Comparison of ENCODE assay signal across 8 cellular contexts in genomic region chr7:155644971-155645509, GRCh38. TPM values are rescaled to one million over a fixed set of nuclear protein-coding genes. Genes with fewer than 3 reads are reported as not detected.
DNase-seq lines count a peak whose midpoint lies in the region; ATAC-seq and TF ChIP-seq lines count a peak whose summit lies in the region.

No MANE protein-coding gene starts in this region.

- TF ChIP-seq CTCF in BJ (IDR thresholded peaks at IDR 0.05; ENCODE audit: insufficient read depth, low read depth, low read length) (no peak), Peyer's patch (IDR thresholded peaks at IDR 0.05) (no peak)

- no peak for TF ChIP-seq POLR2A in Peyer's patch (IDR thresholded peaks at IDR 0.05)

- no peak for DNase-seq in BJ (ENCODE audit: low read depth)
- DNase-seq in Peyer's patch: peak; percentile 51 to 68 (median 63)
- peak; percentile 54 for DNase-seq in activated naive CD8-positive, alpha-beta T cell treated with anti-CD3 and anti-CD28 coated beads, Interleukin-2, amount 50 U/mL, for 24 hours
- peak; percentile 49 for DNase-seq in left ventricle myocardium superior
- DNase-seq in putamen (ENCODE audit: low spot score): peak; percentile 34
- DNase-seq in SHP77 treated with DMSO at 0.1 percent for 48 hours (lab: John Stamatoyannopoulos, UW): no peak

- H3K27me3 ChIP-seq in BJ (ENCODE audit: control insufficient read depth, insufficient read depth, low read length): no peaks in the 10 kb centered on the region
- H3K27me3 ChIP-seq in Peyer's patch: no peaks in the 10 kb centered on the region

- H3K4me1 ChIP-seq in Peyer's patch: peaks cover 0 to 24% (median 7%) of the 10 kb centered on the region in 4 donors

- peak overlapping the region; percentile 98 for H3K27ac Mint-ChIP-seq in activated naive CD8-positive, alpha-beta T cell treated with anti-CD3 and anti-CD28 coated beads, Interleukin-2, amount 50 U/mL, for 24 hours

- peak overlapping the region; percentile 94 to 99 (median 96) for H3K27ac ChIP-seq in Peyer's patch

- peaks cover 77% of the 10 kb centered on the region for H3K36me3 Mint-ChIP-seq in activated naive CD8-positive, alpha-beta T cell treated with anti-CD3 and anti-CD28 coated beads, Interleukin-2, amount 50 U/mL, for 24 hours (ENCODE audit: low read depth)

- peak overlapping the region; percentile 97 for H3K4me3 Mint-ChIP-seq in activated naive CD8-positive, alpha-beta T cell treated with anti-CD3 and anti-CD28 coated beads, Interleukin-2, amount 50 U/mL, for 24 hours

- H3K9me3 Mint-ChIP-seq in activated naive CD8-positive, alpha-beta T cell treated with anti-CD3 and anti-CD28 coated beads, Interleukin-2, amount 50 U/mL, for 24 hours: peaks cover 13% of the 10 kb centered on the region

- intact Hi-C loops in left ventricle myocardium superior (cut with micrococcal nuclease): no loop called here

- H3K4me1 Mint-ChIP-seq in activated naive CD8-positive, alpha-beta T cell treated with anti-CD3 and anti-CD28 coated beads, Interleukin-2, amount 50 U/mL, for 24 hours: peaks cover 63% of the 10 kb centered on the region

- no peaks in the 10 kb centered on the region for H3K27me3 Mint-ChIP-seq in activated naive CD8-positive, alpha-beta T cell treated with anti-CD3 and anti-CD28 coated beads, Interleukin-2, amount 50 U/mL, for 24 hours

- ATAC-seq in GM19035 (IDR thresholded peaks at IDR 0.05; ENCODE audit: unreplicated experiment): peak; percentile 27
- ATAC-seq in HG03196 (IDR thresholded peaks at IDR 0.05; ENCODE audit: unreplicated experiment): peak; percentile 22
- peak; percentile 50 for ATAC-seq in activated naive CD8-positive, alpha-beta T cell treated with anti-CD3 and anti-CD28 coated beads, Interleukin-2, amount 50 U/mL, for 24 hours
- ATAC-seq in left ventricle myocardium superior: peak; percentile 71

- CTCF ChIA-PET in BJ (lab: Yijun Ruan, JAX): interaction anchor here (1.6 kb wide), 1 partner anchor 46 kb away, joined by 9 read pairs; no protein-coding TSS in a partner anchor

- H3K4me3 ChIP-seq in BJ (ENCODE audit: low read depth, low read length) (peak overlapping the region; percentile 97), Peyer's patch (peak overlapping the region; percentile 88 to 100 (median 93))

- H3K9me3 ChIP-seq in Peyer's patch: peaks cover 0 to 11% (median 0%) of the 10 kb centered on the region in 4 donors

- H3K36me3 ChIP-seq in BJ (ENCODE audit: control insufficient read depth, insufficient read depth, low read length) (peaks cover 3% of the 10 kb centered on the region), Peyer's patch (peaks cover 0 to 20% (median 3%) of the 10 kb centered on the region in 3 donors)

- POLR2A ChIA-PET in BJ (lab: Charles Lee): no interaction called here

RNA-seq across cellular contexts. Expression of gene RBM33, which starts 0.6 kb away (rescaled TPM):
- 5.0 and 5.2 TPM in 2 replicates for polyA plus RNA-seq in BJ (2011; rRNA removed)
- polyA minus RNA-seq in BJ (2011; rRNA and poly(A)+ RNA removed): 12.7 and 14.7 TPM in 2 replicates
- total RNA-seq in Peyer's patch (100 to 1,000 TPM in 3 of 4 donors, 10 to 100 TPM in 1; 87.4 to 191 (median 123) TPM), left ventricle myocardium superior (37.8 TPM)

Comparison
In these comparisons a context has a peak if more than half of its experiments do, and no peak if none do; other contexts are left out.
1. DNase-seq: peak in Peyer's patch (3 of 3), activated naive CD8-positive, alpha-beta T cell treated with anti-CD3 and anti-CD28 coated beads, Interleukin-2, amount 50 U/mL, for 24 hours (single experiment), left ventricle myocardium superior (single experiment) and putamen (single experiment); none in BJ (single experiment) and SHP77 treated with DMSO at 0.1 percent for 48 hours (single experiment).
2. Peak in every context shown above with its lines, with median percentiles within 50 percentile points of each other: ATAC-seq.